8 cellular contexts compared by ENCODE assay signal in genomic region chr14:54329082-54329695, GRCh38.
DNase-seq lines count a peak whose midpoint lies in the region; ATAC-seq, FAIRE-seq and TF ChIP-seq lines count a peak whose summit lies in the region.

No MANE protein-coding gene starts in this region.

- H3K27me3 ChIP-seq in K562 (ENCODE audit: control insufficient read depth in 2 of 2, insufficient read depth in 2 of 2, low read length in 2 of 2) (no peaks in the 10 kb centered on the region), suprapubic skin (no peaks in the 10 kb centered on the region)

- no peak overlapping the region for H3K4me2 ChIP-seq in K562 (ENCODE audit: insufficient read depth, low read length)

- TF ChIP-seq CTCF in K562 (IDR thresholded peaks at IDR 0.05 in 2 of 3, conservative IDR thresholded peaks at IDR 0.05 in 1 of 3; ENCODE audit: insufficient read depth in 2 of 3, low read depth in 1 of 3, low read length in 3 of 3) (peak; percentile 43 to 62 (median 58)), suprapubic skin (IDR thresholded peaks at IDR 0.05) (peak; percentile 19 to 69)

- no peaks in the 10 kb centered on the region for H3K9me3 ChIP-seq in K562 (replicated peaks; ENCODE audit: control insufficient read depth, insufficient read depth, low read depth, low read length)
- H3K9me3 ChIP-seq in suprapubic skin: no peaks in the 10 kb centered on the region

- no peak for TF ChIP-seq EP300 in K562 (IDR thresholded peaks at IDR 0.05; ENCODE audit: low read length)
- no peak for TF ChIP-seq EP300 in suprapubic skin (IDR thresholded peaks at IDR 0.05)

- peak; percentile 70 for FAIRE-seq in K562 (lab: Jason Lieb, UNC)

- no peak overlapping the region for H2AFZ ChIP-seq in K562 (ENCODE audit: low read depth, low read length)

- no peak overlapping the region for H3K9ac ChIP-seq in K562 (ENCODE audit: insufficient read depth in 1 of 2, low read depth in 2 of 2, low read length in 2 of 2)

- no TSS peak for BruUV-seq in K562 (replicated peaks; lab: Mats Ljungman, UMichigan)

- H3K79me2 ChIP-seq in K562 (ENCODE audit: control insufficient read depth, insufficient read depth, low read length): no peaks in the 10 kb centered on the region

- no peaks in the 10 kb centered on the region for H3K9me1 ChIP-seq in K562 (ENCODE audit: control insufficient read depth, insufficient read depth, low read length)

- DNase-seq in G401 (ENCODE audit: low spot score): peak; percentile 78
- DNase-seq in NCI-H524 treated with DMSO at 0.1 percent for 48 hours (lab: John Stamatoyannopoulos, UW): peak; percentile 25
- peak; percentile 25 to 38 (median 32) for DNase-seq in K562 (ENCODE audit: extremely low read depth in 1 of 4, low spot score in 3 of 4)
- peak; percentile 52 for DNase-seq in inferior parietal cortex (ENCODE audit: extremely low spot score)
- no peak for DNase-seq in suprapubic skin (ENCODE audit: low spot score in 2 of 2)
- no peak for DNase-seq in GOT3 (lab: John Stamatoyannopoulos, UW)
- DNase-seq in T-helper 9 cell: no peak

- ATAC-seq in HG02610 (IDR thresholded peaks at IDR 0.05; ENCODE audit: unreplicated experiment) (peak; percentile 51), K562 (peak; percentile 88)

- H4K20me1 ChIP-seq in K562 (replicated peaks; ENCODE audit: control insufficient read depth, insufficient read depth, low read length): no peaks in the 10 kb centered on the region

- peak in 1 of 2 experiments; percentile 56; a peak in 3 of 4 replicates for TF ChIP-seq RAD21 in K562 (CRISPR knock-in tag; conservative IDR thresholded peaks at IDR 0.05 in 1 of 2, IDR thresholded peaks at IDR 0.05 in 1 of 2)

- intact Hi-C loops in K562 (cut with micrococcal nuclease): no loop called here

- POLR2A ChIA-PET in K562 (lab: Yijun Ruan, JAX): interaction anchor here (1.0 kb wide), 1 partner anchor 22 kb away, joined by 3 read pairs; no protein-coding TSS in a partner anchor

- H3K27ac ChIP-seq in K562 (ENCODE audit: extremely low read depth, low read depth, low read length): no peak overlapping the region
- no peak overlapping the region for H3K27ac ChIP-seq in suprapubic skin

- TF ChIP-seq POLR2A in K562 (conservative IDR thresholded peaks at IDR 0.05): no peak
- no peak for TF ChIP-seq POLR2A in suprapubic skin (IDR thresholded peaks at IDR 0.05)

- in situ Hi-C loops in G401 (cut with HindIII; ENCODE audit: low sequenced_read_pairs) (loop anchor here (25.0 kb wide), 2 partner anchors 142 to 392 kb away; no protein-coding TSS in a partner anchor), K562 (cut with MboI) (loop anchor here (25.0 kb wide), 1 partner anchor 1517 kb away; no protein-coding TSS in a partner anchor)

- H3K4me1 ChIP-seq in K562 (replicated peaks in 1 of 2; ENCODE audit: control insufficient read depth in 2 of 2, insufficient read depth in 2 of 2, low read length in 2 of 2) (no peaks in the 10 kb centered on the region), suprapubic skin (no peaks in the 10 kb centered on the region)

- H3K4me3 ChIP-seq in K562 (no peak overlapping the region), suprapubic skin (no peak overlapping the region)

- WGBS in K562 (ENCODE audit: insufficient coverage, low coverage, missing lambda C conversion rate): 3% methylated on average over 11 of the region's 11 CpGs
- WGBS in suprapubic skin: 31% methylated on average over 11 of the region's 11 CpGs

- CTCF ChIA-PET in K562 (lab: Yijun Ruan, JAX; ENCODE audit: low intra/inter-chr PET ratio): no interaction called here

- H3K36me3 ChIP-seq in K562 (ENCODE audit: control insufficient read depth, insufficient read depth, low read length): no peaks in the 10 kb centered on the region
- H3K36me3 ChIP-seq in suprapubic skin: no peaks in the 10 kb centered on the region

TF ChIP-seq in K562, 482 proteins besides CTCF, POLR2A, EP300 and RAD21:
- no peak for TF ChIP-seq NR2F6 (CRISPR knock-in tag; IDR thresholded peaks at IDR 0.05)
- TF ChIP-seq HNRNPL (IDR thresholded peaks at IDR 0.05; ENCODE audit: low read depth, low read length): no peak
- TF ChIP-seq DIDO1 (tag; IDR thresholded peaks at IDR 0.05; ENCODE audit: low read depth): no peak
- TF ChIP-seq ZNF699 (CRISPR knock-in tag; IDR thresholded peaks at IDR 0.05; ENCODE audit: insufficient replicate concordance): no peak
- no peak for TF ChIP-seq PRDM10 (IDR thresholded peaks at IDR 0.05; ENCODE audit: partially characterized antibody)
- no peak for TF ChIP-seq SAP30 (IDR thresholded peaks at IDR 0.05; ENCODE audit: borderline replicate concordance, insufficient read depth, low read depth, low read length, poor library complexity, severe bottlenecking)
- no peak for TF ChIP-seq GTF2F1 (IDR thresholded peaks at IDR 0.05; ENCODE audit: low read depth, low read length)
- no peak for TF ChIP-seq NR2C1 (IDR thresholded peaks at IDR 0.05)
- no peak for TF ChIP-seq NR2C1 (tag; IDR thresholded peaks at IDR 0.05)
- TF ChIP-seq MYNN (IDR thresholded peaks at IDR 0.05): peak; percentile 95
- peak; percentile 40; the same call in 1 of the 2 replicates for TF ChIP-seq MYNN (CRISPR knock-in tag; IDR thresholded peaks at IDR 0.05)

Comparison
In these comparisons a context has a peak if more than half of its experiments do, and no peak if none do; other contexts are left out.
1. DNase-seq: peak in G401 (single experiment), NCI-H524 treated with DMSO at 0.1 percent for 48 hours (single experiment), K562 (4 of 4) and inferior parietal cortex (single experiment); none in suprapubic skin (0 of 2), GOT3 (single experiment) and T-helper 9 cell (single experiment).